1 cellular context compared by ENCODE assay signal in the genomic region with DNA sequence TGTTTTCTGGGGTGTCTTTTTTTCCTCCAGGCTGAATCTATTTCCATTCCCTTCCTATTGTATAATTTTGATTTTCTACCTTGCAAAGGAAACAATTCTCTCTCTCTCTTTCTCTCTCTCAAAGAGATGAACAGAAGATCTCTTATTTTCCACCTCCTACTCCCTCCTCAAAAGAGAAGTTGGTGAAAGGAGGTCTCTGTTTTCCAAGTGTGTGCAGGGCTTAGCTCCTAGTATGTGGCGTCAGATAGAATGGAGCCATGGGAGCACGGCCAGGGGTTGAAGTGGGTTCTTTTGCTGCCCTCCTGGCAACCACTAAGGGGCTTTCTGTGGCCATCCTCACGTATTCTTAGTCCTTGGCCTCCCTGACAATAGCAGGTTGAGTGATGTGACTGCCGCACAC.
TF ChIP-seq lines count a peak whose summit lies in the region.

No MANE protein-coding gene starts in this region.

TF ChIP-seq in GM23338, 12 proteins besides CTCF, POLR2A, EP300 and RAD21 (continued from another document):
- TF ChIP-seq, protein P1, sequence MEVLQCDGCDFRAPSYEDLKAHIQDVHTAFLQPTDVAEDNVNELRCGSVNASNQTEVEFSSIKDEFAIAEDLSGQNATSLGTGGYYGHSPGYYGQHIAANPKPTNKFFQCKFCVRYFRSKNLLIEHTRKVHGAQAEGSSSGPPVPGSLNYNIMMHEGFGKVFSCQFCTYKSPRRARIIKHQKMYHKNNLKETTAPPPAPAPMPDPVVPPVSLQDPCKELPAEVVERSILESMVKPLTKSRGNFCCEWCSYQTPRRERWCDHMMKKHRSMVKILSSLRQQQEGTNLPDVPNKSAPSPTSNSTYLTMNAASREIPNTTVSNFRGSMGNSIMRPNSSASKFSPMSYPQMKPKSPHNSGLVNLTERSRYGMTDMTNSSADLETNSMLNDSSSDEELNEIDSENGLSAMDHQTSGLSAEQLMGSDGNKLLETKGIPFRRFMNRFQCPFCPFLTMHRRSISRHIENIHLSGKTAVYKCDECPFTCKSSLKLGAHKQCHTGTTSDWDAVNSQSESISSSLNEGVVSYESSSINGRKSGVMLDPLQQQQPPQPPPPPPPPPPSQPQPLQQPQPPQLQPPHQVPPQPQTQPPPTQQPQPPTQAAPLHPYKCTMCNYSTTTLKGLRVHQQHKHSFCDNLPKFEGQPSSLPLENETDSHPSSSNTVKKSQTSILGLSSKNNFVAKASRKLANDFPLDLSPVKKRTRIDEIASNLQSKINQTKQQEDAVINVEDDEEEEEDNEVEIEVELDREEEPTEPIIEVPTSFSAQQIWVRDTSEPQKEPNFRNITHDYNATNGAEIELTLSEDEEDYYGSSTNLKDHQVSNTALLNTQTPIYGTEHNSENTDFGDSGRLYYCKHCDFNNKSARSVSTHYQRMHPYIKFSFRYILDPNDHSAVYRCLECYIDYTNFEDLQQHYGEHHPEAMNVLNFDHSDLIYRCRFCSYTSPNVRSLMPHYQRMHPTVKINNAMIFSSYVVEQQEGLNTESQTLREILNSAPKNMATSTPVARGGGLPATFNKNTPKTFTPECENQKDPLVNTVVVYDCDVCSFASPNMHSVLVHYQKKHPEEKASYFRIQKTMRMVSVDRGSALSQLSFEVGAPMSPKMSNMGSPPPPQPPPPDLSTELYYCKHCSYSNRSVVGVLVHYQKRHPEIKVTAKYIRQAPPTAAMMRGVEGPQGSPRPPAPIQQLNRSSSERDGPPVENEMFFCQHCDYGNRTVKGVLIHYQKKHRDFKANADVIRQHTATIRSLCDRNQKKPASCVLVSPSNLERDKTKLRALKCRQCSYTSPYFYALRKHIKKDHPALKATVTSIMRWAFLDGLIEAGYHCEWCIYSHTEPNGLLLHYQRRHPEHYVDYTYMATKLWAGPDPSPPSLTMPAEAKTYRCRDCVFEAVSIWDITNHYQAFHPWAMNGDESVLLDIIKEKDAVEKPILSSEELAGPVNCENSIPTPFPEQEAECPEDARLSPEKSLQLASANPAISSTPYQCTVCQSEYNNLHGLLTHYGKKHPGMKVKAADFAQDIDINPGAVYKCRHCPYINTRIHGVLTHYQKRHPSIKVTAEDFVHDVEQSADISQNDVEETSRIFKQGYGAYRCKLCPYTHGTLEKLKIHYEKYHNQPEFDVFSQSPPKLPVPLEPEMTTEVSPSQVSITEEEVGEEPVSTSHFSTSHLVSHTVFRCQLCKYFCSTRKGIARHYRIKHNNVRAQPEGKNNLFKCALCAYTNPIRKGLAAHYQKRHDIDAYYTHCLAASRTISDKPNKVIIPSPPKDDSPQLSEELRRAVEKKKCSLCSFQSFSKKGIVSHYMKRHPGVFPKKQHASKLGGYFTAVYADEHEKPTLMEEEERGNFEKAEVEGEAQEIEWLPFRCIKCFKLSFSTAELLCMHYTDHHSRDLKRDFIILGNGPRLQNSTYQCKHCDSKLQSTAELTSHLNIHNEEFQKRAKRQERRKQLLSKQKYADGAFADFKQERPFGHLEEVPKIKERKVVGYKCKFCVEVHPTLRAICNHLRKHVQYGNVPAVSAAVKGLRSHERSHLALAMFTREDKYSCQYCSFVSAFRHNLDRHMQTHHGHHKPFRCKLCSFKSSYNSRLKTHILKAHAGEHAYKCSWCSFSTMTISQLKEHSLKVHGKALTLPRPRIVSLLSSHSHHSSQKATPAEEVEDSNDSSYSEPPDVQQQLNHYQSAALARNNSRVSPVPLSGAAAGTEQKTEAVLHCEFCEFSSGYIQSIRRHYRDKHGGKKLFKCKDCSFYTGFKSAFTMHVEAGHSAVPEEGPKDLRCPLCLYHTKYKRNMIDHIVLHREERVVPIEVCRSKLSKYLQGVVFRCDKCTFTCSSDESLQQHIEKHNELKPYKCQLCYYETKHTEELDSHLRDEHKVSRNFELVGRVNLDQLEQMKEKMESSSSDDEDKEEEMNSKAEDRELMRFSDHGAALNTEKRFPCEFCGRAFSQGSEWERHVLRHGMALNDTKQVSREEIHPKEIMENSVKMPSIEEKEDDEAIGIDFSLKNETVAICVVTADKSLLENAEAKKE (CRISPR knock-in tag; IDR thresholded peaks at IDR 0.05) = no peak
- TF ChIP-seq EZH2 (IDR thresholded peaks at IDR 0.05; ENCODE audit: low read depth, unreplicated experiment) (no peak), POLR2AphosphoS5 (IDR thresholded peaks at IDR 0.05; ENCODE audit: low read depth) (no peak), EZH2phosphoT487 (IDR thresholded peaks at IDR 0.05; ENCODE audit: unreplicated experiment) (no peak), STAT1 (IDR thresholded peaks at IDR 0.05; ENCODE audit: unreplicated experiment) (no peak)
- TF ChIP-seq, protein P2, sequence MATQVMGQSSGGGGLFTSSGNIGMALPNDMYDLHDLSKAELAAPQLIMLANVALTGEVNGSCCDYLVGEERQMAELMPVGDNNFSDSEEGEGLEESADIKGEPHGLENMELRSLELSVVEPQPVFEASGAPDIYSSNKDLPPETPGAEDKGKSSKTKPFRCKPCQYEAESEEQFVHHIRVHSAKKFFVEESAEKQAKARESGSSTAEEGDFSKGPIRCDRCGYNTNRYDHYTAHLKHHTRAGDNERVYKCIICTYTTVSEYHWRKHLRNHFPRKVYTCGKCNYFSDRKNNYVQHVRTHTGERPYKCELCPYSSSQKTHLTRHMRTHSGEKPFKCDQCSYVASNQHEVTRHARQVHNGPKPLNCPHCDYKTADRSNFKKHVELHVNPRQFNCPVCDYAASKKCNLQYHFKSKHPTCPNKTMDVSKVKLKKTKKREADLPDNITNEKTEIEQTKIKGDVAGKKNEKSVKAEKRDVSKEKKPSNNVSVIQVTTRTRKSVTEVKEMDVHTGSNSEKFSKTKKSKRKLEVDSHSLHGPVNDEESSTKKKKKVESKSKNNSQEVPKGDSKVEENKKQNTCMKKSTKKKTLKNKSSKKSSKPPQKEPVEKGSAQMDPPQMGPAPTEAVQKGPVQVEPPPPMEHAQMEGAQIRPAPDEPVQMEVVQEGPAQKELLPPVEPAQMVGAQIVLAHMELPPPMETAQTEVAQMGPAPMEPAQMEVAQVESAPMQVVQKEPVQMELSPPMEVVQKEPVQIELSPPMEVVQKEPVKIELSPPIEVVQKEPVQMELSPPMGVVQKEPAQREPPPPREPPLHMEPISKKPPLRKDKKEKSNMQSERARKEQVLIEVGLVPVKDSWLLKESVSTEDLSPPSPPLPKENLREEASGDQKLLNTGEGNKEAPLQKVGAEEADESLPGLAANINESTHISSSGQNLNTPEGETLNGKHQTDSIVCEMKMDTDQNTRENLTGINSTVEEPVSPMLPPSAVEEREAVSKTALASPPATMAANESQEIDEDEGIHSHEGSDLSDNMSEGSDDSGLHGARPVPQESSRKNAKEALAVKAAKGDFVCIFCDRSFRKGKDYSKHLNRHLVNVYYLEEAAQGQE (IDR thresholded peaks at IDR 0.05; ENCODE audit: unreplicated experiment) = no peak
- TF ChIP-seq, protein P3, sequence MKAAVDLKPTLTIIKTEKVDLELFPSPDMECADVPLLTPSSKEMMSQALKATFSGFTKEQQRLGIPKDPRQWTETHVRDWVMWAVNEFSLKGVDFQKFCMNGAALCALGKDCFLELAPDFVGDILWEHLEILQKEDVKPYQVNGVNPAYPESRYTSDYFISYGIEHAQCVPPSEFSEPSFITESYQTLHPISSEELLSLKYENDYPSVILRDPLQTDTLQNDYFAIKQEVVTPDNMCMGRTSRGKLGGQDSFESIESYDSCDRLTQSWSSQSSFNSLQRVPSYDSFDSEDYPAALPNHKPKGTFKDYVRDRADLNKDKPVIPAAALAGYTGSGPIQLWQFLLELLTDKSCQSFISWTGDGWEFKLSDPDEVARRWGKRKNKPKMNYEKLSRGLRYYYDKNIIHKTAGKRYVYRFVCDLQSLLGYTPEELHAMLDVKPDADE (IDR thresholded peaks at IDR 0.05) = no peak
